Comparison of ENCODE assay signal across 9 cellular contexts in the genomic region with DNA sequence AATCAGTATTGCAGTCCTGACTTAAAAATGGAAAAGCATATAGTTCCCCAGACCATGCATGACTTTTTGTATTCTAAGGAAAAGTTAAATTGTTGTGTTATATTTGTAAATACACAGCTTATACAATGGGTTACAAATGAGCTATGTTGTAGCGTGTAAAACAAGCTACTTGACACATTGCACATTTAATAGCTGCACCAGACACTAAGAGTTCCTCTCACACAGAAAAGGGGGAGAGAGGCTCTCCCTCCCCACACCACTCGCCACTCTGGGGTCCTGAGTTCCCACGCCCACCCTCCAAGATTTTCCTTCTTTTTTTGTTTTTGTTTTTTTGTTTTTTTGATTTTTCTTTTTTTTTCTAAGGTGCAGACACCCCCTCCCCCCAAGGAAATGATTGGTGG. TPM values are rescaled to one million over a fixed set of nuclear protein-coding genes. Genes with fewer than 3 reads are reported as not detected.
DNase-seq lines count a peak whose midpoint lies in the region; ATAC-seq, FAIRE-seq and TF ChIP-seq lines count a peak whose summit lies in the region.
"Had no signal": no experiment of that assay in that cellular context is flagged by ENCODE, and none has a peak within 500 bp of the region (broad histone marks: within the 10 kb centered on the region; RNA-seq: fewer than 3 reads in every experiment).

No MANE protein-coding gene starts in this region.

- H2AK9ac ChIP-seq in IMR-90 (replicated peaks; ENCODE audit: low read depth, low read length, poor library complexity): no peak overlapping the region

- no peak overlapping the region for H2BK120ac ChIP-seq in IMR-90 (ENCODE audit: low read depth, low read length)

- ATAC-seq in IMR-90 (ENCODE audit: low read depth) (no peak), HG02798 (IDR thresholded peaks at IDR 0.05; ENCODE audit: poor library complexity, unreplicated experiment) (no peak)
- ATAC-seq in activated naive CD8-positive, alpha-beta T cell treated with anti-CD3 and anti-CD28 coated beads, Interleukin-2, amount 10 ng/mL, durations not matched to agents 7 days and 5 days (ENCODE audit: low read depth): no peak
- no peak for ATAC-seq in stimulated activated effector memory CD8-positive, alpha-beta T cell treated with anti-CD3 and anti-CD28 coated beads, Interleukin-12 subunit alpha, Interleukin-12 subunit beta, amount 100 ng/mL, for 72 hours
- ATAC-seq: body of pancreas had no signal

- peaks cover 32% of the 10 kb centered on the region for H3K4me1 ChIP-seq in IMR-90 (ENCODE audit: control insufficient read depth, insufficient read depth, low read length)

- no peaks in the 10 kb centered on the region for H3K27me3 ChIP-seq in IMR-90 (ENCODE audit: control insufficient read depth, insufficient read depth, low read length)
- H3K27me3 ChIP-seq: body of pancreas had no signal

- no peak overlapping the region for H3K14ac ChIP-seq in IMR-90 (replicated peaks; ENCODE audit: low read depth, low read length)

- no peak overlapping the region for H2AFZ ChIP-seq in IMR-90 (replicated peaks; ENCODE audit: low read length, poor library complexity)

- peak overlapping the region; percentile 4 for H2BK5ac ChIP-seq in IMR-90 (ENCODE audit: low read depth, low read length, poor library complexity, severe bottlenecking)

- H3K27ac ChIP-seq in IMR-90 (ENCODE audit: insufficient read depth, low read length): peak overlapping the region; percentile 22; the same call in 1 of the 2 replicates

- H3K4me3 Mint-ChIP-seq in activated naive CD8-positive, alpha-beta T cell treated with anti-CD3 and anti-CD28 coated beads, Interleukin-2, amount 10 ng/mL, durations not matched to agents 7 days and 5 days: peak overlapping the region; percentile 66
- H3K4me3 Mint-ChIP-seq in immature natural killer cell: peak overlapping the region; percentile 92 to 98 (median 95)
- H3K4me3 Mint-ChIP-seq in stimulated activated effector memory CD8-positive, alpha-beta T cell treated with anti-CD3 and anti-CD28 coated beads, Interleukin-12 subunit alpha, Interleukin-12 subunit beta, amount 100 ng/mL, for 72 hours: peak overlapping the region; percentile 98

- no peak overlapping the region for H3K4me3 ChIP-seq in IMR-90 (ENCODE audit: insufficient read depth, low read depth, low read length)
- H3K4me3 ChIP-seq: body of pancreas had no signal

- H3K79me1 ChIP-seq in IMR-90 (ENCODE audit: low read depth in 1 of 2, low read length in 2 of 2): peaks cover 0 to 51% of the 10 kb centered on the region in 2 experiments; a peak in 2 of 4 replicates

- POLR2A ChIA-PET in IMR-90 (lab: Charles Lee; ENCODE audit: unreplicated experiment): interaction anchor here (0.6 to 0.9 kb wide), 2 partner anchors 31 to 52 kb away, joined by 3 read pairs; no protein-coding TSS in a partner anchor
- POLR2A ChIA-PET in activated naive CD8-positive, alpha-beta T cell treated with anti-CD3 and anti-CD28 coated beads, Interleukin-2, amount 10 ng/mL, durations not matched to agents 7 days and 5 days (lab: Charles Lee): interaction anchor here (0.8 to 2.8 kb wide), 8 partner anchors 14 to 196 kb away, joined by 3 to 14 read pairs (median 4); no protein-coding TSS in a partner anchor

- no peak for TF ChIP-seq CTCF in IMR-90 (conservative IDR thresholded peaks at IDR 0.05; ENCODE audit: low read depth, low read length)

- no peak overlapping the region; the same call in 1 of the 2 replicates for H3K9ac ChIP-seq in IMR-90 (ENCODE audit: low read depth, low read length)

- H4K5ac ChIP-seq in IMR-90 (ENCODE audit: low read depth, low read length): no peak overlapping the region

- H3K36me3 ChIP-seq in IMR-90 (ENCODE audit: control insufficient read depth, insufficient read depth, low read length): peaks cover 56% of the 10 kb centered on the region

- in situ Hi-C loops in IMR-90 (cut with MboI; ENCODE audit: low sequenced_read_pairs): loop anchor here (10.0 kb wide), 4 partner anchors 314 to 584 kb away; no protein-coding TSS in a partner anchor

- TF ChIP-seq RAD21 in IMR-90 (IDR thresholded peaks at IDR 0.05; ENCODE audit: low read length): no peak

- H4K20me1 ChIP-seq in IMR-90 (ENCODE audit: insufficient read depth, low read length): peaks cover 85% of the 10 kb centered on the region

- dilution Hi-C loops in IMR-90 (cut with HindIII; ENCODE audit: low sequenced_read_pairs, unreplicated experiment): no loop called here

- WGBS in IMR-90 (ENCODE audit: extremely low coverage in 2 of 2, insufficient read length in 1 of 2), 2 experiments: no CpG with 5 or more reads among the region's 3 CpGs

- H3K4me2 ChIP-seq in IMR-90 (ENCODE audit: low read depth, low read length): no peak overlapping the region; the same call in 1 of the 2 replicates

- no peak overlapping the region for H2BK20ac ChIP-seq in IMR-90 (ENCODE audit: low read depth, low read length)

- intact Hi-C loops in IMR-90 (cut with micrococcal nuclease): loop anchor here (5.0 kb wide), 2 partner anchors 156 to 241 kb away; no protein-coding TSS in a partner anchor

- DNase-seq in IMR-90: peak; percentile 12
- DNase-seq in activated naive CD8-positive, alpha-beta T cell treated with anti-CD3 and anti-CD28 coated beads, Interleukin-2, amount 10 ng/mL, durations not matched to agents 7 days and 5 days: no peak
- peak in 1 of 3 donors; percentile 22 for DNase-seq in immature natural killer cell
- no peak for DNase-seq in stimulated activated effector memory CD8-positive, alpha-beta T cell treated with anti-CD3 and anti-CD28 coated beads, Interleukin-12 subunit alpha, Interleukin-12 subunit beta, amount 100 ng/mL, for 72 hours (ENCODE audit: low spot score in 2 of 2)
- DNase-seq in Ammon's horn (ENCODE audit: low spot score): no peak
- DNase-seq in urothelium cell line (ENCODE audit: low spot score): no peak
- DNase-seq: nucleus accumbens had no signal

- no TSS peak for BruUV-seq in IMR-90 (replicated peaks; lab: Mats Ljungman, UMichigan)

- H3K27ac Mint-ChIP-seq in activated naive CD8-positive, alpha-beta T cell treated with anti-CD3 and anti-CD28 coated beads, Interleukin-2, amount 10 ng/mL, durations not matched to agents 7 days and 5 days: peak overlapping the region; percentile 52
- peak overlapping the region; percentile 85 to 99 (median 98) for H3K27ac Mint-ChIP-seq in immature natural killer cell
- peak overlapping the region; percentile 100 for H3K27ac Mint-ChIP-seq in stimulated activated effector memory CD8-positive, alpha-beta T cell treated with anti-CD3 and anti-CD28 coated beads, Interleukin-12 subunit alpha, Interleukin-12 subunit beta, amount 100 ng/mL, for 72 hours

- no peaks in the 10 kb centered on the region for H3K9me3 Mint-ChIP-seq in activated naive CD8-positive, alpha-beta T cell treated with anti-CD3 and anti-CD28 coated beads, Interleukin-2, amount 10 ng/mL, durations not matched to agents 7 days and 5 days
- H3K9me3 Mint-ChIP-seq in immature natural killer cell: no peaks in the 10 kb centered on the region
- H3K9me3 Mint-ChIP-seq in stimulated activated effector memory CD8-positive, alpha-beta T cell treated with anti-CD3 and anti-CD28 coated beads, Interleukin-12 subunit alpha, Interleukin-12 subunit beta, amount 100 ng/mL, for 72 hours: no peaks in the 10 kb centered on the region

- peaks cover 19% of the 10 kb centered on the region for H3K9me1 ChIP-seq in IMR-90 (ENCODE audit: insufficient read depth, low read length)

- H3K18ac ChIP-seq in IMR-90 (ENCODE audit: low read depth, low read length): no peak overlapping the region

- no peaks in the 10 kb centered on the region for H3K9me3 ChIP-seq in IMR-90 (ENCODE audit: control insufficient read depth, insufficient read depth, low read length)
- H3K9me3 ChIP-seq: body of pancreas had no signal

- CTCF ChIA-PET in IMR-90 (lab: Yijun Ruan, JAX): no interaction called here

- H3K4me1 Mint-ChIP-seq in activated naive CD8-positive, alpha-beta T cell treated with anti-CD3 and anti-CD28 coated beads, Interleukin-2, amount 10 ng/mL, durations not matched to agents 7 days and 5 days: peaks cover 53% of the 10 kb centered on the region
- H3K4me1 Mint-ChIP-seq in immature natural killer cell: peaks cover 82 to 92% of the 10 kb centered on the region in 2 donors
- peaks cover 79% of the 10 kb centered on the region for H3K4me1 Mint-ChIP-seq in stimulated activated effector memory CD8-positive, alpha-beta T cell treated with anti-CD3 and anti-CD28 coated beads, Interleukin-12 subunit alpha, Interleukin-12 subunit beta, amount 100 ng/mL, for 72 hours

- H3K23ac ChIP-seq in IMR-90 (ENCODE audit: low read depth, low read length): no peak overlapping the region

- no peak overlapping the region for H2AK5ac ChIP-seq in IMR-90 (ENCODE audit: low read depth, low read length)

- no peak overlapping the region for H2BK15ac ChIP-seq in IMR-90 (ENCODE audit: low read depth, low read length)

- no peak overlapping the region for H4K8ac ChIP-seq in IMR-90 (ENCODE audit: low read depth in 2 of 2, low read length in 2 of 2)

- no peak for TF ChIP-seq POLR2A in IMR-90 (IDR thresholded peaks at IDR 0.05; ENCODE audit: low read depth, low read length)

- FAIRE-seq in urothelium cell line (lab: Jason Lieb, UNC): no peak

- H3K36me3 Mint-ChIP-seq in activated naive CD8-positive, alpha-beta T cell treated with anti-CD3 and anti-CD28 coated beads, Interleukin-2, amount 10 ng/mL, durations not matched to agents 7 days and 5 days: peaks cover 77% of the 10 kb centered on the region
- H3K36me3 Mint-ChIP-seq in immature natural killer cell: peaks cover 60 to 84% (median 74%) of the 10 kb centered on the region in 3 donors
- H3K36me3 Mint-ChIP-seq in stimulated activated effector memory CD8-positive, alpha-beta T cell treated with anti-CD3 and anti-CD28 coated beads, Interleukin-12 subunit alpha, Interleukin-12 subunit beta, amount 100 ng/mL, for 72 hours: peaks cover 100% of the 10 kb centered on the region

- H3K56ac ChIP-seq in IMR-90 (ENCODE audit: extremely low read depth, insufficient read depth, low read length): no peak overlapping the region

- H4K91ac ChIP-seq in IMR-90 (ENCODE audit: insufficient read depth, low read depth, low read length): no peak overlapping the region

- no peaks in the 10 kb centered on the region for H3K27me3 Mint-ChIP-seq in activated naive CD8-positive, alpha-beta T cell treated with anti-CD3 and anti-CD28 coated beads, Interleukin-2, amount 10 ng/mL, durations not matched to agents 7 days and 5 days
- H3K27me3 Mint-ChIP-seq in immature natural killer cell (ENCODE audit: low read depth in 3 of 3): peaks cover 35 to 80% (median 54%) of the 10 kb centered on the region in 3 donors

- no peak overlapping the region for H3K4ac ChIP-seq in IMR-90 (ENCODE audit: low read depth, low read length)

TF ChIP-seq in IMR-90, 13 proteins besides CTCF, POLR2A, EP300 and RAD21 (continues in another document):
- no peak for TF ChIP-seq RCOR1 (IDR thresholded peaks at IDR 0.05; ENCODE audit: insufficient replicate concordance, low read length)
- TF ChIP-seq MXI1 (IDR thresholded peaks at IDR 0.05; ENCODE audit: borderline replicate concordance, low read depth, low read length): no peak

RNA-seq across cellular contexts. Expression of a gene that starts 6.3 kb away (rescaled TPM):
- 69.0 and 98.6 TPM in 2 replicates for total RNA-seq in IMR-90 (2012; rRNA removed)
- polyA plus RNA-seq in IMR-90 (2012; rRNA removed) (123 and 175 TPM in 2 replicates), immature natural killer cell (100 to 1,000 TPM; 343 to 423 (median 353) TPM)
- polyA plus RNA-seq in IMR-90 (2012; cell fraction: cytosol; rRNA removed): 70.4 and 114 TPM in 2 replicates
- polyA plus RNA-seq in IMR-90 (2012; cell fraction: nucleus; rRNA removed; ENCODE audit: low replicate concordance): 720 and 827 TPM in 2 replicates
- total RNA-seq in activated naive CD8-positive, alpha-beta T cell treated with anti-CD3 and anti-CD28 coated beads, Interleukin-2, amount 10 ng/mL, durations not matched to agents 7 days and 5 days: 100 to 1,000 TPM; 350 to 352 TPM
